1 cellular context compared by ENCODE assay signal in the genomic region with DNA sequence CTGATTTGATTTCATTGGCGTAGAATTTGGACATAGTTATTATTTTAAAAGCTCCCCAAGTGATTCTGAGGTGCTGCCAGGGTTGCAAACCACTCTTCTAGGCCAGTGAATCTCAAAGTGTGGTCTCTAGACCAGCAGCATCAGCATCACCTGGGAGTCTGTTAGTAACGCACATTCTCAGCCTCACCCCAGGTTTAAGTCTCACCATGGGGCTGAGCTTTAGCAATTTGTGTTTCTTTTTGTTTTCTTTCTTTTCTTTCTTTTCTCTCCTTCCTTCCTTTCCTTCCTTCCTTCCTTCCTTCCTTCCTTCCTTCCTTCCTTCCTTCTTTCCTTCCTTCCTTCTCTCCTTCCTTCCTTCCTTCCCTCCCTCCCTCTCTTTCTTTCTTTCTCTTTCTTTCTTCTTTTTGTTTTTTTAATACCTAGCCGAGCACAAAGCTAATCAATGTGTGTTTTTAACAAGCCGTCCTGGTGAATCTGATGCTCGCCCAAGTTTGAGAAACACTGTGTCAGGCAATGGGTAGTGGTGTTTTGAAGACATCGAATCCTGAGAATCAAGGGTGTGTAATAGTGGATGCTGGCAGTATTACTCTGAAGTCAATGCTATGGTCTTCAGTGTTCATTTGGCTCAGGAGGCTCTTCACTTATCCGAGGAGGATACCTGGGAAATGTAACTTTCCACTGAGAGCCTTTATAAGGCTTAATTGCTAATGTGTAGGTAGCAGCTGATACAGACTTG.
TF ChIP-seq lines count a peak whose summit lies in the region.

No MANE protein-coding gene starts in this region.

TF ChIP-seq in HepG2, 621 proteins besides CTCF, POLR2A, EP300 and RAD21:
- TF ChIP-seq ZSCAN12 (CRISPR knock-in tag; IDR thresholded peaks at IDR 0.05) (0 out of 2 replicates have a peak, but pooled peaks have one; percentile 18), ZNF512 (CRISPR knock-in tag; IDR thresholded peaks at IDR 0.05) (peak; percentile 99), PCBP2 (optimal IDR thresholded peaks at IDR 0.05; ENCODE audit: low read depth, low read length, poor library complexity, severe bottlenecking) (peak; percentile 78), HNRNPK (IDR thresholded peaks at IDR 0.05; ENCODE audit: low read depth, low read length, poor library complexity, severe bottlenecking) (peak; percentile 26), FOXA1 (IDR thresholded peaks at IDR 0.05) (0 out of 2 replicates have a peak, but pooled peaks have one; percentile 19), FOXA1 (CRISPR knock-in tag; IDR thresholded peaks at IDR 0.05) (no peak), ZMYM3 (CRISPR knock-in tag; IDR thresholded peaks at IDR 0.05) (no peak), ZC3H4 (CRISPR knock-in tag; IDR thresholded peaks at IDR 0.05; ENCODE audit: borderline replicate concordance) (0 out of 2 replicates have a peak, but pooled peaks have one; percentile 41), ZNF280D (CRISPR knock-in tag; IDR thresholded peaks at IDR 0.05) (peak; percentile 40; the same call in 1 of the 2 replicates), MZF1 (CRISPR knock-in tag; IDR thresholded peaks at IDR 0.05; ENCODE audit: borderline replicate concordance) (peak; percentile 32; the same call in 1 of the 2 replicates), RBFOX2 (IDR thresholded peaks at IDR 0.05; ENCODE audit: low read depth, low read length) (peak; percentile 63), ZNF709 (CRISPR knock-in tag; IDR thresholded peaks at IDR 0.05) (no peak), PHF5A (CRISPR knock-in tag; IDR thresholded peaks at IDR 0.05; ENCODE audit: low read depth, unreplicated experiment) (peak; percentile 0), ZBTB40 (IDR thresholded peaks at IDR 0.05) (peak; percentile 5; the same call in 1 of the 2 replicates), ZBTB40 (CRISPR knock-in tag; IDR thresholded peaks at IDR 0.05) (no peak), ERF (CRISPR knock-in tag; IDR thresholded peaks at IDR 0.05) (no peak), HOMEZ (CRISPR knock-in tag; IDR thresholded peaks at IDR 0.05; ENCODE audit: low read depth) (no peak), NRL (CRISPR knock-in tag; IDR thresholded peaks at IDR 0.05; ENCODE audit: borderline replicate concordance) (no peak), CAMTA2 (CRISPR knock-in tag; IDR thresholded peaks at IDR 0.05; ENCODE audit: borderline replicate concordance) (no peak)
- TF ChIP-seq, protein P1, sequence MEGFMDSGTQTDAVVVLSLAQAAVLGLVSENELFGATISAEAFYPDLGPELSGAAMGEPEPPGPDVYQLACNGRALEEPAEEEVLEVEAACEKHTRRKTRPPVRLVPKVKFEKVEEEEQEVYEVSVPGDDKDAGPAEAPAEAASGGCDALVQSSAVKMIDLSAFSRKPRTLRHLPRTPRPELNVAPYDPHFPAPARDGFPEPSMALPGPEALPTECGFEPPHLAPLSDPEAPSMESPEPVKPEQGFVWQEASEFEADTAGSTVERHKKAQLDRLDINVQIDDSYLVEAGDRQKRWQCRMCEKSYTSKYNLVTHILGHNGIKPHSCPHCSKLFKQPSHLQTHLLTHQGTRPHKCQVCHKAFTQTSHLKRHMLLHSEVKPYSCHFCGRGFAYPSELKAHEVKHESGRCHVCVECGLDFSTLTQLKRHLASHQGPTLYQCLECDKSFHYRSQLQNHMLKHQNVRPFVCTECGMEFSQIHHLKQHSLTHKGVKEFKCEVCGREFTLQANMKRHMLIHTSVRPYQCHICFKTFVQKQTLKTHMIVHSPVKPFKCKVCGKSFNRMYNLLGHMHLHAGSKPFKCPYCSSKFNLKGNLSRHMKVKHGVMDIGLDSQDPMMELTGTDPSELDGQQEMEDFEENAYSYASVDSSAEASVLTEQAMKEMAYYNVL (CRISPR knock-in tag; IDR thresholded peaks at IDR 0.05; ENCODE audit: borderline replicate concordance), result peak; percentile 65; the same call in 1 of the 2 replicates
